ENCODE assay signal across 8 cellular contexts in the genomic region with DNA sequence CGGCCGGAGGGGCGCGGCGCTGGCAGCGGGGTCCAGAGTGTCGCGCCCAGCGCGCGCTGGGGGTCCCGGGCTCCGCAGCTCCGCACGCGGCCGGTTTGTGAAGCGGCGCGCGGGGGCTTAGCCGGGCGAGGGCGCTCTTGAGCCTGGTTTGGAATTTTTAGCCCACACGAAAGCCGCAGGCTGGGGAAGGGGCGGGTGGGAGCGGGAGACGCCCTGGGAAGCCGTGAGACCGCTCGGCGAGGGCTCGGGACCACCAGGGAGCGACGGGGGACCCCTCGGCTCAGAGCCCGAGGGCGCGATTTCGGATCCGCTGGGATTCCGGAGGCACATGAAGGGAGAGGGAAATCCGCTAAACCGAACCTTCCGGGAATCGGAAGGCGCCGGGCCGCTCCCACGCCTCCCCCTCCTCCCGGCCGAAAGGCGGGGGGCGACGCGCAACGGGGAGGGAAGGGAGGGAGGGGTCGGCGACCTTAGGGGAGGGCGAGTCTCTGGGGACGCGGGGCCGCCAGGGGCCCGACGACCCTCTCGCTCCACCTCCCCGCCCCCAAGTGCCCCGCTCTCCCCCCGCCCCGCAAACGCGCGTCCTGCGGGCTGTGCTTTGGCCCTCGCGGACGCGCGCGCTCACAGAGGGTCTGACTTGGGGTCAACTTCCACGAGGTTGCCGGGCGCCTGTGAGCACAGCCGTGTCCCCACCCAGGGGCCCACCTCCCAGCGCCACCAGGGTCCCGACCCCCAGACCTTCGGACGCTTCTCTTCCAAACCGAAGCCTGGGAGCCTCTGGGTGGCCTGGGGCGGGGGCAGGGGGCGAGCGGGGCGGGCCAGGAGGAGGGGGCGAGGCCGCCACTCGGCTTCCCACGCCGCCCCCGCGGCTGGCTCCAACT. TPM values are rescaled to one million over a fixed set of nuclear protein-coding genes. Genes with fewer than 3 reads are reported as not detected.
DNase-seq lines count a peak whose midpoint lies in the region; ATAC-seq and TF ChIP-seq lines count a peak whose summit lies in the region.

No MANE protein-coding gene starts in this region.

- TF ChIP-seq CTCF in ascending aorta (IDR thresholded peaks at IDR 0.05) (peak; percentile 58 to 80 (median 65)), retinal pigment epithelial cell (conservative IDR thresholded peaks at IDR 0.05; ENCODE audit: low read depth, low read length) (peak; percentile 73)

- H3K4me3 ChIP-seq in HAP-1: peak overlapping the region; percentile 47
- peak overlapping the region; percentile 60 to 62 for H3K4me3 ChIP-seq in ascending aorta
- peak overlapping the region; percentile 81 for H3K4me3 ChIP-seq in right cardiac atrium (ENCODE audit: low read length)
- peak overlapping the region; percentile 41 for H3K4me3 ChIP-seq in retinal pigment epithelial cell (ENCODE audit: low read length)

- H3K27ac ChIP-seq in ascending aorta: no peak overlapping the region
- H3K27ac ChIP-seq in right cardiac atrium (ENCODE audit: low read length): peak overlapping the region; percentile 21

- DNase-seq in AG20443 (ENCODE audit: low spot score): peak; percentile 87
- DNase-seq in HAP-1 (ENCODE audit: low spot score in 2 of 2): peak; percentile 62 to 88
- DNase-seq in SHP77 (lab: John Stamatoyannopoulos, UW): peak; percentile 49 to 70
- peak in 1 of 2 donors; percentile 68 for DNase-seq in ascending aorta (ENCODE audit: low spot score in 2 of 2)
- peak; percentile 66 to 87 (median 86) for DNase-seq in right cardiac atrium
- no peak for DNase-seq in retinal pigment epithelial cell (ENCODE audit: low read depth)

- H3K27me3 ChIP-seq in HAP-1 (ENCODE audit: low read depth) (peaks cover 20% of the 10 kb centered on the region), ascending aorta (peaks cover 32% of the 10 kb centered on the region), right cardiac atrium (ENCODE audit: control insufficient read depth, insufficient read depth) (no peaks in the 10 kb centered on the region)

- under 1% methylated on average over 96 of the region's 101 CpGs for WGBS in right cardiac atrium

- H3K4me1 ChIP-seq in HAP-1 (no peaks in the 10 kb centered on the region), ascending aorta (peaks cover 18 to 26% of the 10 kb centered on the region in 2 donors), right cardiac atrium (ENCODE audit: control insufficient read depth, insufficient read depth, low read length) (no peaks in the 10 kb centered on the region)

- intact Hi-C loops in ascending aorta (cut with DNase I) (loop anchor here (2.0 to 10.0 kb wide), 2 partner anchors 544 to 690 kb away; partner anchors contain the start of gene EIF3B), right cardiac atrium (cut with DNase I) (loop anchor here (2.0 to 10.0 kb wide), 5 partner anchors 90 to 680 kb away; no protein-coding TSS in a partner anchor)

- ATAC-seq in right cardiac atrium: peak; percentile 25 to 39
- no peak for ATAC-seq in GM19328 (IDR thresholded peaks at IDR 0.05; ENCODE audit: unreplicated experiment)
- no peak for ATAC-seq in GM21423 (IDR thresholded peaks at IDR 0.05; ENCODE audit: unreplicated experiment)

- H3K9me3 ChIP-seq in HAP-1: no peaks in the 10 kb centered on the region
- H3K9me3 ChIP-seq in ascending aorta: no peaks in the 10 kb centered on the region
- H3K9me3 ChIP-seq in right cardiac atrium (ENCODE audit: control insufficient read depth, low read length): no peaks in the 10 kb centered on the region

- in situ Hi-C loops in HAP-1 (cut with MboI; ENCODE audit: low sequenced_read_pairs): no loop called here

- H3K36me3 ChIP-seq in HAP-1 (replicated peaks) (no peaks in the 10 kb centered on the region), ascending aorta (no peaks in the 10 kb centered on the region)

RNA-seq across cellular contexts. Expression of gene ELFN1, which starts 5.1 kb away (rescaled TPM):
- 7.3 TPM for total RNA-seq in ascending aorta
- total RNA-seq in right cardiac atrium: 10 to 100 TPM; 11.8 to 13.7 (median 13.0) TPM
- 9.1 TPM for polyA plus RNA-seq in right cardiac atrium

Comparison
In these comparisons a context has a peak if more than half of its experiments do, and no peak if none do; other contexts are left out.
1. ATAC-seq: peak in right cardiac atrium (2 of 2); none in GM19328 (single experiment) and GM21423 (single experiment).
2. Peak in every context shown above with its lines, with median percentiles within 50 percentile points of each other: H3K4me3 ChIP-seq.